Comparison of ENCODE assay signal across 9 cellular contexts in genomic region chr3:165837058-165837525, GRCh38. TPM values are rescaled to one million over a fixed set of nuclear protein-coding genes. Genes with fewer than 3 reads are reported as not detected.
DNase-seq lines count a peak whose midpoint lies in the region; ATAC-seq and TF ChIP-seq lines count a peak whose summit lies in the region.
"Had no signal": no experiment of that assay in that cellular context is flagged by ENCODE, and none has a peak within 500 bp of the region (broad histone marks: within the 10 kb centered on the region; RNA-seq: fewer than 3 reads in every experiment).

Gene BCHE, minus strand, starts transcription at chr3:165837423. Its CDS starts 6,390 bp downstream, at chr3:165831033.

- peak; percentile 72 for DNase-seq in COR-L47 (lab: John Stamatoyannopoulos, UW)
- peak; percentile 75 to 89 for DNase-seq in NCI-H446 (lab: John Stamatoyannopoulos, UW)
- DNase-seq in endodermal cell, result peak; percentile 63
- no peak for DNase-seq in NCI-H1048 (lab: John Stamatoyannopoulos, UW)

- no peak for TF ChIP-seq CTCF in endodermal cell (conservative IDR thresholded peaks at IDR 0.05)

- 6 to 34% methylated on average over 3 to 6 of the region's 6 CpGs for WGBS in endodermal cell (ENCODE audit: insufficient coverage in 1 of 2, insufficient read length in 1 of 2), 2 experiments

- no peaks in the 10 kb centered on the region for H3K27me3 Mint-ChIP-seq in endodermal cell (ENCODE audit: insufficient read depth)

- H3K27me3 ChIP-seq in endodermal cell (ENCODE audit: control insufficient read depth, insufficient read depth, low read length, poor library complexity, severe bottlenecking) (no peaks in the 10 kb centered on the region), muscle layer of duodenum (ENCODE audit: low read depth, low read length) (no peaks in the 10 kb centered on the region)

- peaks cover 9% of the 10 kb centered on the region for H3K4me1 Mint-ChIP-seq in endodermal cell

- peak within 1 kb of the TSS; percentile 38 for H3K4me3 Mint-ChIP-seq in endodermal cell

- H3K4me3 ChIP-seq in endodermal cell (ENCODE audit: low read length), result peak within 1 kb of the TSS; percentile 50
- H3K4me3 ChIP-seq in muscle layer of duodenum (ENCODE audit: low read depth in 1 of 2, low read length in 2 of 2), result peak within 1 kb of the TSS; percentile 49 to 61

- no peak for ATAC-seq in GM21367 (IDR thresholded peaks at IDR 0.05; ENCODE audit: unreplicated experiment)
- no peak for ATAC-seq in GM19351 (IDR thresholded peaks at IDR 0.05; ENCODE audit: unreplicated experiment)
- no peak for ATAC-seq in GM18870 (IDR thresholded peaks at IDR 0.05; ENCODE audit: unreplicated experiment)

- H3K9me3 ChIP-seq in endodermal cell (ENCODE audit: control insufficient read depth, low read length) (no peaks in the 10 kb centered on the region), muscle layer of duodenum (ENCODE audit: control insufficient read depth in 1 of 2, low read length in 2 of 2) (no peaks in the 10 kb centered on the region)

- H3K36me3 ChIP-seq in endodermal cell (ENCODE audit: control insufficient read depth, insufficient read depth, low read length) (no peaks in the 10 kb centered on the region), muscle layer of duodenum (ENCODE audit: control insufficient read depth in 1 of 2, insufficient read depth in 2 of 2, low read length in 2 of 2) (no peaks in the 10 kb centered on the region)

- no peaks in the 10 kb centered on the region for H3K4me1 ChIP-seq in endodermal cell (ENCODE audit: control insufficient read depth, insufficient read depth, low read length)
- no peaks in the 10 kb centered on the region for H3K4me1 ChIP-seq in muscle layer of duodenum (ENCODE audit: control insufficient read depth in 1 of 2, insufficient read depth in 2 of 2, low read length in 2 of 2)

- H3K27ac ChIP-seq in endodermal cell (ENCODE audit: low read depth, low read length) (peak within 1 kb of the TSS; percentile 82), muscle layer of duodenum (ENCODE audit: low read length) (no peak within 1 kb of the TSS)

- no peaks in the 10 kb centered on the region for H3K9me3 Mint-ChIP-seq in endodermal cell

- H3K27ac Mint-ChIP-seq in endodermal cell, result peak within 1 kb of the TSS; percentile 89

- no peak within 1 kb of the TSS for H3K9ac ChIP-seq in endodermal cell (ENCODE audit: extremely low read depth, low read length, poor library complexity, severe bottlenecking)

- no peaks in the 10 kb centered on the region for H3K36me3 Mint-ChIP-seq in endodermal cell (ENCODE audit: low read depth)

RNA-seq across cellular contexts. Expression of gene BCHE, which starts in this region (rescaled TPM):
- total RNA-seq in endodermal cell, result under 1 TPM; 0.69 to 0.79 TPM
- polyA plus RNA-seq in endodermal cell (2013, experiment 1 of 2), result 55.9 TPM
- 57.0 TPM for polyA plus RNA-seq in endodermal cell (2013, experiment 2 of 2)
- total RNA-seq: activated CD8-positive, alpha-beta memory T cell treated with anti-CD3 and anti-CD28 coated beads for 36 hours had no signal
